In genomic region chr19:43699506-43700367, GRCh38 we compare ENCODE assay signal across 8 cellular contexts. TPM values are rescaled to one million over a fixed set of nuclear protein-coding genes. Genes with fewer than 3 reads are reported as not detected.
DNase-seq lines count a peak whose midpoint lies in the region; ATAC-seq and TF ChIP-seq lines count a peak whose summit lies in the region.

No MANE protein-coding gene starts in this region.

- no peak for TF ChIP-seq EP300 in upper lobe of left lung (IDR thresholded peaks at IDR 0.05)

- POLR2A ChIA-PET in BJ (lab: Charles Lee) = no interaction called here

- DNase-seq in BJ (ENCODE audit: low read depth) = no peak
- DNase-seq in NCI-H146 treated with DMSO at 0.1 percent for 48 hours (lab: John Stamatoyannopoulos, UW; ENCODE audit: unreplicated experiment) = peak; percentile 8
- DNase-seq in colonic mucosa = peak; percentile 51
- peak; percentile 47 to 48 for DNase-seq in lung microvascular endothelial cell (ENCODE audit: low read depth in 2 of 2)
- peak in 1 of 2 donors; percentile 90 for DNase-seq in upper lobe of left lung
- no peak for DNase-seq in globus pallidus (ENCODE audit: low spot score)
- no peak for DNase-seq in stimulated activated CD4-positive, alpha-beta T cell treated with anti-CD3 and anti-CD28 coated beads, Interleukin-4, amount 100 ng/mL, for 1 hour

- CTCF ChIA-PET in BJ (lab: Yijun Ruan, JAX) = interaction anchor here (1.2 to 1.4 kb wide), 2 partner anchors 31 to 46 kb away, joined by 3 to 4 read pairs; no protein-coding TSS in a partner anchor

- TF ChIP-seq CTCF in BJ (IDR thresholded peaks at IDR 0.05; ENCODE audit: insufficient read depth, low read depth, low read length) = peak; percentile 23; the same call in 1 of the 2 replicates
- no peak for TF ChIP-seq CTCF in colonic mucosa (IDR thresholded peaks at IDR 0.05)
- TF ChIP-seq CTCF in upper lobe of left lung (IDR thresholded peaks at IDR 0.05) = no peak

- H3K9me3 ChIP-seq in colonic mucosa (no peaks in the 10 kb centered on the region), upper lobe of left lung (peaks cover 0 to 8% (median 6%) of the 10 kb centered on the region in 4 donors)

- H3K4me3 ChIP-seq in BJ (ENCODE audit: low read depth, low read length) = peak overlapping the region; percentile 17; the same call in 1 of the 2 replicates
- H3K4me3 ChIP-seq in colonic mucosa = peak overlapping the region; percentile 21
- peak overlapping the region in 3 of 4 donors; percentile 24 to 38 (median 37) for H3K4me3 ChIP-seq in upper lobe of left lung

- peak in 1 of 2 donors; percentile 40 for ATAC-seq in upper lobe of left lung (ENCODE audit: low FRiP score in 2 of 2)
- ATAC-seq in HG02763 (IDR thresholded peaks at IDR 0.05; ENCODE audit: unreplicated experiment) = no peak

- peak overlapping the region; percentile 38 to 60 for H3K9ac ChIP-seq in colonic mucosa (ENCODE audit: low read depth in 2 of 2, low read length in 2 of 2)

- intact Hi-C loops in colonic mucosa (cut with DNase I) = no loop called here

- H3K27me3 ChIP-seq in BJ (ENCODE audit: control insufficient read depth, insufficient read depth, low read length) = peaks cover 3% of the 10 kb centered on the region
- H3K27me3 ChIP-seq in colonic mucosa = no peaks in the 10 kb centered on the region
- no peaks in the 10 kb centered on the region for H3K27me3 ChIP-seq in upper lobe of left lung

- WGBS in upper lobe of left lung, 2 donors = 22 to 39% methylated on average over 18 to 34 of the region's 46 CpGs

- no peak for TF ChIP-seq POLR2A in upper lobe of left lung (IDR thresholded peaks at IDR 0.05)

- H3K27ac ChIP-seq in colonic mucosa (peak overlapping the region; percentile 83), upper lobe of left lung (peak overlapping the region; percentile 85 to 90 (median 88))

- H3K36me3 ChIP-seq in BJ (ENCODE audit: control insufficient read depth, insufficient read depth, low read length) (no peaks in the 10 kb centered on the region), colonic mucosa (no peaks in the 10 kb centered on the region), upper lobe of left lung (no peaks in the 10 kb centered on the region)

- H3K4me1 ChIP-seq in colonic mucosa (no peaks in the 10 kb centered on the region), upper lobe of left lung (peaks cover 9 to 27% (median 22%) of the 10 kb centered on the region in 4 donors)

RNA-seq across cellular contexts. Expression of gene IRGC, which starts 16.1 kb away (rescaled TPM):
- not detected in 2 replicates for polyA plus RNA-seq in BJ (2011; rRNA removed)
- polyA minus RNA-seq in BJ (2011; rRNA and poly(A)+ RNA removed) = not detected in 2 replicates
- total RNA-seq in colonic mucosa = not detected
- not detected in 2 replicates for total RNA-seq in lung microvascular endothelial cell
- total RNA-seq in upper lobe of left lung = not detected

RNA-seq across cellular contexts. Expression of gene PLAUR, which starts 29.8 kb away (rescaled TPM):
- polyA plus RNA-seq in BJ (2011; rRNA removed) = 98.5 and 137 TPM in 2 replicates
- polyA minus RNA-seq in BJ (2011; rRNA and poly(A)+ RNA removed) = 39.1 and 73.8 TPM in 2 replicates
- 10 to 100 TPM; 33.7 to 51.6 TPM for total RNA-seq in colonic mucosa
- total RNA-seq in lung microvascular endothelial cell = 7.3 and 13.9 TPM in 2 replicates
- 100 to 1,000 TPM in 4 of 6 donors, 10 to 100 TPM in 2; 48.4 to 179 (median 104) TPM for total RNA-seq in upper lobe of left lung

RNA-seq across cellular contexts. Expression of gene SMG9, which starts 55.0 kb away (rescaled TPM):
- polyA plus RNA-seq in BJ (2011; rRNA removed) = 10.1 and 14.8 TPM in 2 replicates
- polyA minus RNA-seq in BJ (2011; rRNA and poly(A)+ RNA removed) = 9.7 and 12.3 TPM in 2 replicates
- total RNA-seq in colonic mucosa = 10 to 100 TPM; 30.1 to 66.6 TPM
- total RNA-seq in lung microvascular endothelial cell = 3.7 and 3.8 TPM in 2 replicates
- 100 to 1,000 TPM in 1 of 6 donors, 10 to 100 TPM in 5; 23.0 to 119 (median 52.9) TPM for total RNA-seq in upper lobe of left lung

Comparison
In these comparisons a context has a peak if more than half of its experiments do, and no peak if none do; other contexts are left out.
1. DNase-seq: peak in NCI-H146 treated with DMSO at 0.1 percent for 48 hours (single experiment), colonic mucosa (single experiment) and lung microvascular endothelial cell (2 of 2); none in BJ (single experiment), globus pallidus (single experiment) and stimulated activated CD4-positive, alpha-beta T cell treated with anti-CD3 and anti-CD28 coated beads, Interleukin-4, amount 100 ng/mL, for 1 hour (single experiment).
2. Peak in every context shown above with its lines, with median percentiles within 50 percentile points of each other: H3K4me3 ChIP-seq.